1 cellular context compared by ENCODE assay signal in genomic region chr12:116538682-116539264, GRCh38.
A peak's percentile ranks its signal among the peaks of the same experiment; 100 is the strongest.
TF ChIP-seq lines count a peak whose summit lies in the region.

No MANE protein-coding gene starts in this region.

TF ChIP-seq in H1, 55 proteins besides CTCF, POLR2A, EP300 and RAD21:
- peak; percentile 22; the same call in 1 of the 2 replicates for TF ChIP-seq MAX (IDR thresholded peaks at IDR 0.05)
- TF ChIP-seq CEBPB (IDR thresholded peaks at IDR 0.05; ENCODE audit: low read depth, low read length), result no peak
- TF ChIP-seq E2F6 (IDR thresholded peaks at IDR 0.05), result peak; percentile 70
TF ChIP-seq in H1: peak in this region for 2.
